6 cellular contexts compared by ENCODE assay signal in the genomic region with DNA sequence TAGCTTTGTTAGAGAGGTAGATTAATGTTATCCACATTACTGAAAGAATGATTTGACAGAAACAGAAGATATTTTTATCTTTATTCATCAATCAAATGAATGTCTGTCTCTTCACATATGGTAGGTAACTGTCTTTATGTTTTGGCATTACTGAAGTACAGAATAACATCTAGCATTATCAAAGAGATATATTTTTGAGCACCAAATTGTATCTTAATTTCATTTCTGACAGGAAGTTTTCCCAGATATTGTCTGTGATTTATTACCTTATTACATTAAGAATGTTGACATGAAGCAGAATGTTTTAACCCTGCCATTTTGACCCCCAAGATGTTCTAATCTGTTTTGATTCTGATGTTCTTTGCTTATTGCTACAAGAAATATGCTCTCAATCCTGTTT. TPM values are rescaled to one million over a fixed set of nuclear protein-coding genes. Genes with fewer than 3 reads are reported as not detected.
"Had no signal": no experiment of that assay in that cellular context is flagged by ENCODE, and none has a peak within 500 bp of the region (broad histone marks: within the 10 kb centered on the region; RNA-seq: fewer than 3 reads in every experiment).

No MANE protein-coding gene starts in this region.

- H3K27ac Mint-ChIP-seq: GM23338, H9 had no signal

- DNase-seq: H9, HCEC 1CT, KBM-7 had no signal

- H3K27me3 Mint-ChIP-seq: IgD-negative memory B cell had no signal

- H3K4me1 Mint-ChIP-seq: GM23338, H9 had no signal

- ATAC-seq: GM23338, HepG2 had no signal

- H3K4me3 Mint-ChIP-seq: GM23338, H9 had no signal

- H3K9me3 Mint-ChIP-seq: IgD-negative memory B cell had no signal

RNA-seq across cellular contexts. Expression of a gene that starts 45.0 kb away (rescaled TPM):
- polyA plus RNA-seq: GM23338 had no signal
